Comparison of ENCODE assay signal across 9 cellular contexts in genomic region chr15:88894819-88895767, GRCh38. TPM values are rescaled to one million over a fixed set of nuclear protein-coding genes. Genes with fewer than 3 reads are reported as not detected.
DNase-seq lines count a peak whose midpoint lies in the region; ATAC-seq and TF ChIP-seq lines count a peak whose summit lies in the region.
"Had no signal": no experiment of that assay in that cellular context is flagged by ENCODE, and none has a peak within 500 bp of the region (broad histone marks: within the 10 kb centered on the region; RNA-seq: fewer than 3 reads in every experiment).

A gene with protein sequence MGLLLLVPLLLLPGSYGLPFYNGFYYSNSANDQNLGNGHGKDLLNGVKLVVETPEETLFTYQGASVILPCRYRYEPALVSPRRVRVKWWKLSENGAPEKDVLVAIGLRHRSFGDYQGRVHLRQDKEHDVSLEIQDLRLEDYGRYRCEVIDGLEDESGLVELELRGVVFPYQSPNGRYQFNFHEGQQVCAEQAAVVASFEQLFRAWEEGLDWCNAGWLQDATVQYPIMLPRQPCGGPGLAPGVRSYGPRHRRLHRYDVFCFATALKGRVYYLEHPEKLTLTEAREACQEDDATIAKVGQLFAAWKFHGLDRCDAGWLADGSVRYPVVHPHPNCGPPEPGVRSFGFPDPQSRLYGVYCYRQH (minus strand): TSS chr15:88895544. CDS start chr15:88887298, 8,246 bp downstream.

- H3K4me3 ChIP-seq in CD8-positive, alpha-beta T cell (ENCODE audit: low read depth, low read length), result peak within 1 kb of the TSS; percentile 55
- peak within 1 kb of the TSS; percentile 50 to 67 for H3K4me3 ChIP-seq in HCT116 (replicated peaks in 1 of 2; ENCODE audit: low read depth in 1 of 2, low read length in 2 of 2)

- no peak for TF ChIP-seq POLR2A in HCT116 (IDR thresholded peaks at IDR 0.05; ENCODE audit: borderline replicate concordance, extremely low read depth, insufficient read depth, insufficient read length)

- no peaks in the 10 kb centered on the region for H3K79me2 ChIP-seq in HCT116 (ENCODE audit: insufficient read depth, low read length)

- CTCF ChIA-PET in CD8-positive, alpha-beta T cell (lab: Charles Lee), result interaction anchor here (0.6 to 5.9 kb wide), 17 partner anchors 9 to 284 kb away, joined by 3 to 79 read pairs (median 3); no protein-coding TSS in a partner anchor
- CTCF ChIA-PET in HCT116 (lab: Charles Lee), result interaction anchor here (0.6 to 2.2 kb wide), 13 partner anchors 10 to 308 kb away, joined by 3 to 12 read pairs (median 5); no protein-coding TSS in a partner anchor

- peak; percentile 33 for ATAC-seq in CD8-positive, alpha-beta T cell
- peak; percentile 43 for ATAC-seq in HCT116

- H3K9me2 ChIP-seq in HCT116 (ENCODE audit: insufficient read depth), result no peaks in the 10 kb centered on the region

- H3K27ac ChIP-seq in CD8-positive, alpha-beta T cell (ENCODE audit: low read depth, low read length), result peak within 1 kb of the TSS; percentile 31
- H3K27ac ChIP-seq in HCT116 (ENCODE audit: low read depth, low read length), result peak within 1 kb of the TSS; percentile 32; the same call in 1 of the 2 replicates
- H3K27ac ChIP-seq: HL-60 had no signal

- RAD21 ChIA-PET in HCT116 (lab: Charles Lee; ENCODE audit: low non-redundant PET in 1 of 2, low total read pairs in 2 of 2, uncharacterized antibody in 2 of 2, unreplicated experiment in 2 of 2), result no interaction called here

- H2AFZ ChIP-seq in HCT116 (ENCODE audit: low read depth, low read length, poor library complexity, severe bottlenecking), result peak within 1 kb of the TSS; percentile 71

- H3K27ac Mint-ChIP-seq in CD8-positive, alpha-beta T cell, result peak within 1 kb of the TSS; percentile 87
- H3K27ac Mint-ChIP-seq in immature natural killer cell, result peak within 1 kb of the TSS in 3 of 6 donors; percentile 28 to 66 (median 64)

- H4K20me1 ChIP-seq in HCT116 (ENCODE audit: insufficient read depth), result no peaks in the 10 kb centered on the region

- H3K36me3 ChIP-seq in CD8-positive, alpha-beta T cell (ENCODE audit: insufficient read depth, low read length), result no peaks in the 10 kb centered on the region
- H3K36me3 ChIP-seq in HCT116 (ENCODE audit: control insufficient read depth in 1 of 2, insufficient read depth in 2 of 2, low read length in 2 of 2), result no peaks in the 10 kb centered on the region

- H3K9me3 ChIP-seq in CD8-positive, alpha-beta T cell (ENCODE audit: low read length), result no peaks in the 10 kb centered on the region
- H3K9me3 ChIP-seq in HCT116 (ENCODE audit: control insufficient read depth in 1 of 2, insufficient read depth in 1 of 2, low read depth in 1 of 2, low read length in 2 of 2), result no peaks in the 10 kb centered on the region

- POLR2A ChIA-PET in CD8-positive, alpha-beta T cell (lab: Charles Lee), result interaction anchor here (1.2 to 2.9 kb wide), 4 partner anchors 9 to 283 kb away, joined by 3 to 24 read pairs (median 5); no protein-coding TSS in a partner anchor
- POLR2A ChIA-PET in HCT116 (lab: Charles Lee), result interaction anchor here (1.0 to 1.3 kb wide), 3 partner anchors 10 to 17 kb away, joined by 3 read pairs; no protein-coding TSS in a partner anchor

- no peaks in the 10 kb centered on the region for H3K9me3 Mint-ChIP-seq in CD8-positive, alpha-beta T cell
- no peaks in the 10 kb centered on the region for H3K9me3 Mint-ChIP-seq in immature natural killer cell

- peak within 1 kb of the TSS; percentile 95 for H3K4me2 ChIP-seq in HCT116 (ENCODE audit: low read length)

- intact Hi-C loops in CD8-positive, alpha-beta T cell (cut with DNase I, micrococcal nuclease), result loop anchor here (1.0 to 10.0 kb wide), 11 partner anchors 9 to 537 kb away; partner anchors contain the start of genes DET1 (in 1 of the 2), FANCI (in 1 of the 2), MFGE8 (in 1 of the 2) and MRPL46 (in 1 of the 2)
- intact Hi-C loops in HCT116 (cut with micrococcal nuclease), result loop anchor here (1.0 to 5.0 kb wide), 3 partner anchors 122 to 238 kb away; no protein-coding TSS in a partner anchor

- H3K4me3 Mint-ChIP-seq in CD8-positive, alpha-beta T cell, result peak within 1 kb of the TSS; percentile 93
- H3K4me3 Mint-ChIP-seq in immature natural killer cell, result peak within 1 kb of the TSS; percentile 74 to 85 (median 81)

- H3K27me3 ChIP-seq in CD8-positive, alpha-beta T cell (ENCODE audit: insufficient read depth, low read length), result no peaks in the 10 kb centered on the region
- no peaks in the 10 kb centered on the region for H3K27me3 ChIP-seq in HCT116 (ENCODE audit: insufficient read depth, low read length)

- peaks cover 29% of the 10 kb centered on the region for H3K4me1 Mint-ChIP-seq in CD8-positive, alpha-beta T cell (ENCODE audit: low read depth)
- peaks cover 13% of the 10 kb centered on the region in 2 donors for H3K4me1 Mint-ChIP-seq in immature natural killer cell

- peaks cover 35% of the 10 kb centered on the region for H3K4me1 ChIP-seq in CD8-positive, alpha-beta T cell (ENCODE audit: insufficient read depth, low read length)
- peaks cover 18 to 36% of the 10 kb centered on the region in 2 experiments for H3K4me1 ChIP-seq in HCT116 (ENCODE audit: control insufficient read depth in 1 of 2, insufficient read depth in 2 of 2, low read length in 2 of 2)

- no peaks in the 10 kb centered on the region for H3K27me3 Mint-ChIP-seq in CD8-positive, alpha-beta T cell (ENCODE audit: low read depth)
- H3K27me3 Mint-ChIP-seq in immature natural killer cell (ENCODE audit: low read depth in 3 of 3), result peaks cover 6 to 12% (median 7%) of the 10 kb centered on the region in 3 donors

- no peak for TF ChIP-seq CTCF in CD8-positive, alpha-beta T cell (IDR thresholded peaks at IDR 0.05)
- TF ChIP-seq CTCF in HCT116 (IDR thresholded peaks at IDR 0.05 in 2 of 3, conservative IDR thresholded peaks at IDR 0.05 in 1 of 3; ENCODE audit: borderline replicate concordance in 1 of 3, insufficient read depth in 1 of 3, low read depth in 2 of 3, low read length in 2 of 3), result no peak

- BruUV-seq in HCT116 (replicated peaks; lab: Mats Ljungman, UMichigan), result no TSS peak

- H3K9ac ChIP-seq in HCT116 (ENCODE audit: low read length), result peak within 1 kb of the TSS; percentile 57

- peak; percentile 11 to 71 (median 51) for DNase-seq in CD8-positive, alpha-beta T cell
- DNase-seq in HCT116 (ENCODE audit: low read depth, low spot score), result no peak
- peak; percentile 24 to 71 (median 41) for DNase-seq in T-helper 1 cell
- peak; percentile 61 for DNase-seq in amniotic epithelial cell (ENCODE audit: low read depth)
- peak in 1 of 3 donors; percentile 28 for DNase-seq in immature natural killer cell
- peak; percentile 68 for DNase-seq in stimulated activated CD4-positive, alpha-beta T cell treated with anti-CD3 and anti-CD28 coated beads, Interleukin-1b, Interleukin-23, amount 100 ng/mL, for 48 hours
- no peak for DNase-seq in RKO (ENCODE audit: low spot score)
- no peak for DNase-seq in C1 segment of cervical spinal cord (lab: John Stamatoyannopoulos, UW)

- TF ChIP-seq RAD21 in HCT116 (IDR thresholded peaks at IDR 0.05; ENCODE audit: low read depth), result no peak

- peaks cover 15% of the 10 kb centered on the region for H3K36me3 Mint-ChIP-seq in CD8-positive, alpha-beta T cell
- H3K36me3 Mint-ChIP-seq in immature natural killer cell, result no peaks in the 10 kb centered on the region

TF ChIP-seq in HCT116, 20 proteins besides CTCF, POLR2A, EP300 and RAD21 (continues in another document):
- TF ChIP-seq POLR2AphosphoS5 (IDR thresholded peaks at IDR 0.05; ENCODE audit: low read depth, low read length) (no peak), EGR1 (IDR thresholded peaks at IDR 0.05; ENCODE audit: low read depth) (no peak), FOSL1 (IDR thresholded peaks at IDR 0.05; ENCODE audit: low read depth) (no peak), TCF7L2 (IDR thresholded peaks at IDR 0.05; ENCODE audit: borderline replicate concordance, extremely low read depth, insufficient read depth, insufficient read length) (no peak), MAX (IDR thresholded peaks at IDR 0.05) (no peak; the same call in 1 of the 2 replicates), ZFX (IDR thresholded peaks at IDR 0.05) (no peak), CBX3 (IDR thresholded peaks at IDR 0.05; ENCODE audit: low read depth) (no peak), YY1 (IDR thresholded peaks at IDR 0.05; ENCODE audit: extremely low read depth, insufficient replicate concordance, low read depth, low read length) (no peak), ELF1 (IDR thresholded peaks at IDR 0.05; ENCODE audit: borderline replicate concordance, low read depth) (no peak), EZH2phosphoT487 (IDR thresholded peaks at IDR 0.05; ENCODE audit: borderline replicate concordance) (no peak)
- TF ChIP-seq, protein P1, sequence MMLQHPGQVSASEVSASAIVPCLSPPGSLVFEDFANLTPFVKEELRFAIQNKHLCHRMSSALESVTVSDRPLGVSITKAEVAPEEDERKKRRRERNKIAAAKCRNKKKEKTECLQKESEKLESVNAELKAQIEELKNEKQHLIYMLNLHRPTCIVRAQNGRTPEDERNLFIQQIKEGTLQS (IDR thresholded peaks at IDR 0.05), result no peak

RNA-seq across cellular contexts. Expression of the gene that starts here (rescaled TPM):
- total RNA-seq in CD8-positive, alpha-beta T cell, result 10 to 100 TPM; 70.2 to 71.3 TPM
- 10.9 TPM for total RNA-seq in HCT116 (2021; ENCODE audit: unreplicated experiment)
- polyA plus RNA-seq in HCT116 (2012), result 6.4 and 7.5 TPM in 2 replicates
- polyA plus RNA-seq in immature natural killer cell, result 1 to 10 TPM; 3.4 to 7.8 (median 5.3) TPM

Comparison
In these comparisons a context has a peak if more than half of its experiments do, and no peak if none do; other contexts are left out.
1. DNase-seq: peak in CD8-positive, alpha-beta T cell (7 of 7), T-helper 1 cell (5 of 5), amniotic epithelial cell (single experiment) and stimulated activated CD4-positive, alpha-beta T cell treated with anti-CD3 and anti-CD28 coated beads, Interleukin-1b, Interleukin-23, amount 100 ng/mL, for 48 hours (single experiment); none in HCT116 (single experiment), RKO (single experiment) and C1 segment of cervical spinal cord (0 of 14).